36 cellular contexts compared by ENCODE assay signal in genomic region chr18:9985641-9986040, GRCh38.
"Had no signal": no experiment of that assay in that cellular context is flagged by ENCODE, and none has a peak within 500 bp of the region (broad histone marks: within the 10 kb centered on the region; RNA-seq: fewer than 3 reads in every experiment).

No MANE protein-coding gene starts in this region.

- H3K27ac ChIP-seq: ascending aorta, cardiac muscle cell, VCaP had no signal

- H3K9me3 Mint-ChIP-seq: activated B cell treated with CpG ODN at 0.5 μM for 24 hours; activated CD4-positive, alpha-beta memory T cell treated with anti-CD3 and anti-CD28 coated beads, Interleukin-2, amount 10 ng/mL, durations not matched to agents 7 days and 5 days; activated CD4-positive, alpha-beta T cell treated with anti-CD3 and anti-CD28 coated beads, Interleukin-2, amount 10 ng/mL, durations not matched to agents 7 days and 5 days; activated naive CD4-positive, alpha-beta T cell treated with anti-CD3 and anti-CD28 coated beads, Interleukin-2, amount 10 ng/mL, durations not matched to agents 7 days and 5 days; activated naive CD4-positive, alpha-beta T cell treated with anti-CD3 and anti-CD28 coated beads, Interleukin-2, amount 50 U/mL, for 24 hours; activated naive CD8-positive, alpha-beta T cell treated with anti-CD3 and anti-CD28 coated beads, Interleukin-2, amount 10 ng/mL, durations not matched to agents 7 days and 5 days; activated naive CD8-positive, alpha-beta T cell treated with anti-CD3 and anti-CD28 coated beads, Interleukin-2, amount 50 U/mL, for 24 hours; activated T-cell treated with anti-CD3 and anti-CD28 coated beads, Interleukin-2, amount 50 U/mL, for 24 hours; activated T-helper 2 cell treated with anti-CD3 and anti-CD28 coated beads, Interferon-gamma antibody, Interleukin-2, Interleukin-4, amounts not matched to agents 10 μg/mL and 5 μg/mL and 100 μg/mL, durations not matched to agents 14 hours and 24 hours and 36 hours; central memory CD8-positive, alpha-beta T cell; T-helper 1 cell treated with Interleukin-12 subunit alpha and Interleukin-12 subunit beta and Interleukin-4 antibody, amounts not matched to agents 30 μg/mL and 1 μg/mL, for 36 hours; T-helper 2 cell treated with Interferon-gamma antibody and Interleukin-4, amounts not matched to agents 5 μg/mL and 100 μg/mL, for 36 hours had no signal

- H3K9me3 ChIP-seq: ascending aorta had no signal

- H3K36me3 Mint-ChIP-seq: activated CD8-positive, alpha-beta memory T cell treated with anti-CD3 and anti-CD28 coated beads, Interleukin-2, amount 10 ng/mL, durations not matched to agents 7 days and 5 days; activated naive CD4-positive, alpha-beta T cell treated with anti-CD3 and anti-CD28 coated beads, Interleukin-2, amount 10 ng/mL, durations not matched to agents 7 days and 5 days; activated naive CD4-positive, alpha-beta T cell treated with anti-CD3 and anti-CD28 coated beads, Interleukin-2, amount 50 U/mL, for 24 hours; activated naive CD8-positive, alpha-beta T cell; activated naive CD8-positive, alpha-beta T cell treated with anti-CD3 and anti-CD28 coated beads, Interleukin-2, amount 10 ng/mL, durations not matched to agents 7 days and 5 days; brain had no signal

- H3K4me3 Mint-ChIP-seq: activated B cell treated with CpG ODN at 0.5 μM for 24 hours; activated CD4-positive, alpha-beta memory T cell treated with anti-CD3 and anti-CD28 coated beads, Interleukin-2, amount 10 ng/mL, durations not matched to agents 7 days and 5 days; activated CD4-positive, alpha-beta T cell treated with anti-CD3 and anti-CD28 coated beads for 36 hours; activated CD4-positive, alpha-beta T cell treated with anti-CD3 and anti-CD28 coated beads, Interleukin-2, amount 10 ng/mL, durations not matched to agents 7 days and 5 days; activated CD8-positive, alpha-beta memory T cell treated with anti-CD3 and anti-CD28 coated beads, Interleukin-2, amount 10 ng/mL, durations not matched to agents 7 days and 5 days; activated CD8-positive, alpha-beta T cell treated with anti-CD3 and anti-CD28 coated beads, Interleukin-2, amount 10 ng/mL, durations not matched to agents 7 days and 5 days; activated naive CD4-positive, alpha-beta T cell treated with anti-CD3 and anti-CD28 coated beads, Interleukin-2, amount 10 ng/mL, durations not matched to agents 7 days and 5 days; activated naive CD4-positive, alpha-beta T cell treated with anti-CD3 and anti-CD28 coated beads, Interleukin-2, amount 50 U/mL, for 24 hours; activated naive CD8-positive, alpha-beta T cell; activated naive CD8-positive, alpha-beta T cell treated with anti-CD3 and anti-CD28 coated beads, Interleukin-2, amount 10 ng/mL, durations not matched to agents 7 days and 5 days; activated naive CD8-positive, alpha-beta T cell treated with anti-CD3 and anti-CD28 coated beads, Interleukin-2, amount 50 U/mL, for 24 hours; activated T-cell treated with anti-CD3 and anti-CD28 coated beads, Interleukin-2, amount 50 U/mL, for 24 hours; central memory CD8-positive, alpha-beta T cell; T-helper 1 cell treated with Interleukin-12 subunit alpha and Interleukin-12 subunit beta and Interleukin-4 antibody, amounts not matched to agents 30 μg/mL and 1 μg/mL, for 36 hours; T-helper 2 cell treated with Interferon-gamma antibody and Interleukin-4, amounts not matched to agents 5 μg/mL and 100 μg/mL, for 36 hours had no signal

- DNase-seq: activated B cell treated with CpG ODN at 0.5 μM for 24 hours; activated CD4-positive, alpha-beta memory T cell treated with anti-CD3 and anti-CD28 coated beads, Interleukin-2, amount 10 ng/mL, durations not matched to agents 7 days and 5 days; activated CD4-positive, alpha-beta T cell treated with anti-CD3 and anti-CD28 coated beads for 1 hour; activated CD4-positive, alpha-beta T cell treated with anti-CD3 and anti-CD28 coated beads for 36 hours; activated CD4-positive, alpha-beta T cell treated with anti-CD3 and anti-CD28 coated beads, Interleukin-2, amount 10 ng/mL, durations not matched to agents 7 days and 5 days; activated CD4-positive, alpha-beta T cell treated with anti-CD3 and anti-CD28 coated beads, Interleukin-2, amount 50 U/mL, for 48 hours; activated CD8-positive, alpha-beta memory T cell treated with anti-CD3 and anti-CD28 coated beads for 24 hours; activated CD8-positive, alpha-beta memory T cell treated with anti-CD3 and anti-CD28 coated beads, Interleukin-2, amount 10 ng/mL, durations not matched to agents 7 days and 5 days; activated CD8-positive, alpha-beta memory T cell treated with anti-CD3 and anti-CD28 coated beads, Interleukin-2, amount 50 U/mL, for 48 hours; activated CD8-positive, alpha-beta T cell treated with anti-CD3 and anti-CD28 coated beads, Interleukin-2, amount 10 ng/mL, durations not matched to agents 7 days and 5 days; activated effector memory CD4-positive, alpha-beta T cell treated with Interleukin-2 at 50 U/mL for 16 hours; activated gamma-delta T cell; activated naive CD4-positive, alpha-beta T cell treated with anti-CD3 and anti-CD28 coated beads, Interleukin-2, amount 10 ng/mL, durations not matched to agents 7 days and 5 days; activated naive CD4-positive, alpha-beta T cell treated with Interleukin-2 at 50 U/mL for 16 hours; activated naive CD8-positive, alpha-beta T cell treated with anti-CD3 and anti-CD28 coated beads, Interleukin-2, amount 10 ng/mL, durations not matched to agents 7 days and 5 days; activated naive CD8-positive, alpha-beta T cell treated with anti-CD3 and anti-CD28 coated beads, Interleukin-2, amount 50 U/mL, for 24 hours; activated T-cell treated with anti-CD3 and anti-CD28 coated beads, Interleukin-2, amount 50 U/mL, for 24 hours; activated T-cell treated with anti-CD3 and anti-CD28 coated beads, Interleukin-2, amount 50 U/mL, for 48 hours; amygdala; anterior cingulate cortex; caudate nucleus; cerebellar nuclear complex; SW 1271; T-helper 1 cell; T-helper 2 cell; T-helper 9 cell had no signal

- H3K4me1 Mint-ChIP-seq: activated B cell treated with CpG ODN at 0.5 μM for 24 hours; activated CD4-positive, alpha-beta memory T cell treated with anti-CD3 and anti-CD28 coated beads, Interleukin-2, amount 10 ng/mL, durations not matched to agents 7 days and 5 days; activated CD4-positive, alpha-beta T cell treated with anti-CD3 and anti-CD28 coated beads for 36 hours; activated CD4-positive, alpha-beta T cell treated with anti-CD3 and anti-CD28 coated beads, Interleukin-2, amount 10 ng/mL, durations not matched to agents 7 days and 5 days; activated CD8-positive, alpha-beta memory T cell treated with anti-CD3 and anti-CD28 coated beads, Interleukin-2, amount 10 ng/mL, durations not matched to agents 7 days and 5 days; activated naive CD4-positive, alpha-beta T cell treated with anti-CD3 and anti-CD28 coated beads, Interleukin-2, amount 10 ng/mL, durations not matched to agents 7 days and 5 days; activated naive CD4-positive, alpha-beta T cell treated with anti-CD3 and anti-CD28 coated beads, Interleukin-2, amount 50 U/mL, for 24 hours; activated naive CD8-positive, alpha-beta T cell treated with anti-CD3 and anti-CD28 coated beads, Interleukin-2, amount 10 ng/mL, durations not matched to agents 7 days and 5 days; activated naive CD8-positive, alpha-beta T cell treated with anti-CD3 and anti-CD28 coated beads, Interleukin-2, amount 50 U/mL, for 24 hours; central memory CD8-positive, alpha-beta T cell had no signal

- H3K27me3 Mint-ChIP-seq: activated naive CD4-positive, alpha-beta T cell treated with anti-CD3 and anti-CD28 coated beads, Interleukin-2, amount 10 ng/mL, durations not matched to agents 7 days and 5 days; activated naive CD8-positive, alpha-beta T cell treated with anti-CD3 and anti-CD28 coated beads, Interleukin-2, amount 10 ng/mL, durations not matched to agents 7 days and 5 days; activated naive CD8-positive, alpha-beta T cell treated with anti-CD3 and anti-CD28 coated beads, Interleukin-2, amount 50 U/mL, for 24 hours; brain had no signal

- H3K36me3 ChIP-seq: ascending aorta, cardiac muscle cell had no signal

- H3K27me3 ChIP-seq: ascending aorta, cardiac muscle cell had no signal

- H3K27ac Mint-ChIP-seq: activated B cell treated with CpG ODN at 0.5 μM for 24 hours; activated CD4-positive, alpha-beta memory T cell treated with anti-CD3 and anti-CD28 coated beads, Interleukin-2, amount 10 ng/mL, durations not matched to agents 7 days and 5 days; activated CD4-positive, alpha-beta T cell treated with anti-CD3 and anti-CD28 coated beads for 36 hours; activated CD4-positive, alpha-beta T cell treated with anti-CD3 and anti-CD28 coated beads, Interleukin-2, amount 10 ng/mL, durations not matched to agents 7 days and 5 days; activated CD8-positive, alpha-beta memory T cell treated with anti-CD3 and anti-CD28 coated beads, Interleukin-2, amount 10 ng/mL, durations not matched to agents 7 days and 5 days; activated CD8-positive, alpha-beta T cell treated with anti-CD3 and anti-CD28 coated beads, Interleukin-2, amount 10 ng/mL, durations not matched to agents 7 days and 5 days; activated naive CD4-positive, alpha-beta T cell treated with anti-CD3 and anti-CD28 coated beads, Interleukin-2, amount 10 ng/mL, durations not matched to agents 7 days and 5 days; activated naive CD4-positive, alpha-beta T cell treated with anti-CD3 and anti-CD28 coated beads, Interleukin-2, amount 50 U/mL, for 24 hours; activated naive CD8-positive, alpha-beta T cell; activated naive CD8-positive, alpha-beta T cell treated with anti-CD3 and anti-CD28 coated beads, Interleukin-2, amount 10 ng/mL, durations not matched to agents 7 days and 5 days; activated naive CD8-positive, alpha-beta T cell treated with anti-CD3 and anti-CD28 coated beads, Interleukin-2, amount 50 U/mL, for 24 hours; activated T-cell treated with anti-CD3 and anti-CD28 coated beads, Interleukin-2, amount 50 U/mL, for 24 hours; activated T-helper 2 cell treated with anti-CD3 and anti-CD28 coated beads, Interferon-gamma antibody, Interleukin-2, Interleukin-4, amounts not matched to agents 10 μg/mL and 5 μg/mL and 100 μg/mL, durations not matched to agents 14 hours and 24 hours and 36 hours; T-helper 1 cell treated with Interleukin-12 subunit alpha and Interleukin-12 subunit beta and Interleukin-4 antibody, amounts not matched to agents 30 μg/mL and 1 μg/mL, for 36 hours; T-helper 2 cell treated with Interferon-gamma antibody and Interleukin-4, amounts not matched to agents 5 μg/mL and 100 μg/mL, for 36 hours had no signal

- H3K4me1 ChIP-seq: ascending aorta had no signal

- ATAC-seq: activated CD4-positive, alpha-beta T cell treated with anti-CD3 and anti-CD28 coated beads for 36 hours; activated CD8-positive, alpha-beta memory T cell treated with anti-CD3 and anti-CD28 coated beads, Interleukin-2, amount 10 ng/mL, durations not matched to agents 7 days and 5 days; activated CD8-positive, alpha-beta T cell treated with anti-CD3 and anti-CD28 coated beads, Interleukin-2, amount 10 ng/mL, durations not matched to agents 7 days and 5 days; activated naive CD8-positive, alpha-beta T cell treated with anti-CD3 and anti-CD28 coated beads, Interleukin-2, amount 50 U/mL, for 24 hours had no signal

- H3K4me3 ChIP-seq: ascending aorta, cardiac muscle cell had no signal
